Comparison of ENCODE assay signal across 1 cellular context in genomic region chr3:172129868-172130751, GRCh38.
TF ChIP-seq lines count a peak whose summit lies in the region.

No MANE protein-coding gene starts in this region.

TF ChIP-seq in K562, 482 proteins besides CTCF, POLR2A, EP300 and RAD21 (continued from another document and continues in another):
- peak; percentile 84 for TF ChIP-seq ATF4 (CRISPR knock-in tag; IDR thresholded peaks at IDR 0.05)
- TF ChIP-seq SFPQ (IDR thresholded peaks at IDR 0.05; ENCODE audit: low read depth, low read length), result no peak
- no peak for TF ChIP-seq HSF4 (CRISPR knock-in tag; IDR thresholded peaks at IDR 0.05; ENCODE audit: borderline replicate concordance)
- no peak for TF ChIP-seq RBM25 (IDR thresholded peaks at IDR 0.05; ENCODE audit: low read depth, low read length, severe bottlenecking)
- TF ChIP-seq IRF1 (CRISPR knock-in tag; IDR thresholded peaks at IDR 0.05; ENCODE audit: borderline replicate concordance), result no peak
- TF ChIP-seq ETV6 (IDR thresholded peaks at IDR 0.05; ENCODE audit: borderline replicate concordance in 1 of 2, low read depth in 2 of 2, low read length in 1 of 2), result no peak
- no peak for TF ChIP-seq ETV6 (CRISPR knock-in tag; IDR thresholded peaks at IDR 0.05; ENCODE audit: borderline replicate concordance)
- no peak for TF ChIP-seq ZNF133 (CRISPR knock-in tag; IDR thresholded peaks at IDR 0.05)
- no peak for TF ChIP-seq ZNF740 (CRISPR knock-in tag; IDR thresholded peaks at IDR 0.05)
- no peak for TF ChIP-seq ZNF740 (tag; IDR thresholded peaks at IDR 0.05)
- no peak for TF ChIP-seq FOXP1 (CRISPR knock-in tag; IDR thresholded peaks at IDR 0.05)
- TF ChIP-seq TSC22D4 (tag; IDR thresholded peaks at IDR 0.05), result no peak
- TF ChIP-seq E2F8 (IDR thresholded peaks at IDR 0.05; ENCODE audit: low read depth, partially characterized antibody), result peak; percentile 36
- no peak for TF ChIP-seq ZNF780A (CRISPR knock-in tag; IDR thresholded peaks at IDR 0.05)
- TF ChIP-seq TCF7 (IDR thresholded peaks at IDR 0.05; ENCODE audit: borderline replicate concordance), result peak; percentile 54; the same call in 1 of the 2 replicates
- no peak for TF ChIP-seq POLR2G (IDR thresholded peaks at IDR 0.05; ENCODE audit: low read depth, low read length)
- no peak for TF ChIP-seq SUPT5H (IDR thresholded peaks at IDR 0.05)
- no peak for TF ChIP-seq TAF15 (IDR thresholded peaks at IDR 0.05; ENCODE audit: low read depth, low read length)
- no peak for TF ChIP-seq CEBPZ (IDR thresholded peaks at IDR 0.05; ENCODE audit: borderline replicate concordance, low read depth, low read length)
- TF ChIP-seq TGIF2 (CRISPR knock-in tag; IDR thresholded peaks at IDR 0.05), result no peak
- TF ChIP-seq ZNF263 (CRISPR knock-in tag; IDR thresholded peaks at IDR 0.05; ENCODE audit: borderline replicate concordance), result no peak; the same call in 1 of the 2 replicates
- TF ChIP-seq BRD9 (IDR thresholded peaks at IDR 0.05; ENCODE audit: low read depth, partially characterized antibody), result no peak
- TF ChIP-seq BRF1 (IDR thresholded peaks at IDR 0.05; ENCODE audit: borderline replicate concordance, extremely low read depth, insufficient read length), result no peak
- no peak for TF ChIP-seq GTF2F1 (IDR thresholded peaks at IDR 0.05; ENCODE audit: low read depth, low read length)
- TF ChIP-seq HOXB6 (CRISPR knock-in tag; IDR thresholded peaks at IDR 0.05; ENCODE audit: borderline replicate concordance), result no peak
- no peak for TF ChIP-seq ZBTB7A (IDR thresholded peaks at IDR 0.05; ENCODE audit: borderline replicate concordance, control insufficient read depth, low read depth, low read length)
- TF ChIP-seq CBFA2T3 (IDR thresholded peaks at IDR 0.05), result peak; percentile 34
- no peak for TF ChIP-seq CAMTA2 (CRISPR knock-in tag; conservative IDR thresholded peaks at IDR 0.05)
- TF ChIP-seq CTBP1 (IDR thresholded peaks at IDR 0.05; ENCODE audit: borderline replicate concordance), result peak; percentile 39; the same call in 1 of the 2 replicates
- 0 out of 2 replicates have a peak, but pooled peaks have one; percentile 34 for TF ChIP-seq PML (IDR thresholded peaks at IDR 0.05; ENCODE audit: low read length)
- TF ChIP-seq STAT6 (CRISPR knock-in tag; IDR thresholded peaks at IDR 0.05), result no peak
- peak in 1 of 2 experiments; percentile 36; a peak in 1 of 4 replicates for TF ChIP-seq SRF (CRISPR knock-in tag; IDR thresholded peaks at IDR 0.05)
- no peak for TF ChIP-seq PATZ1 (CRISPR knock-in tag; IDR thresholded peaks at IDR 0.05; ENCODE audit: borderline replicate concordance)
- TF ChIP-seq ZNF77 (CRISPR knock-in tag; IDR thresholded peaks at IDR 0.05), result no peak
- no peak for TF ChIP-seq DNMT1 (IDR thresholded peaks at IDR 0.05)
- no peak for TF ChIP-seq RBM17 (IDR thresholded peaks at IDR 0.05; ENCODE audit: borderline replicate concordance, low read depth, low read length)
- no peak for TF ChIP-seq CHD4 (IDR thresholded peaks at IDR 0.05; ENCODE audit: insufficient read depth, insufficient replicate concordance, low read depth, low read length, poor library complexity, severe bottlenecking)
- no peak for TF ChIP-seq MAX (CRISPR knock-in tag; IDR thresholded peaks at IDR 0.05)
- TF ChIP-seq ETV5 (CRISPR knock-in tag; IDR thresholded peaks at IDR 0.05; ENCODE audit: low read depth), result 0 out of 2 replicates have a peak, but pooled peaks have one; percentile 42
- no peak for TF ChIP-seq NKRF (IDR thresholded peaks at IDR 0.05; ENCODE audit: borderline replicate concordance)
- TF ChIP-seq DACH1 (IDR thresholded peaks at IDR 0.05; ENCODE audit: partially characterized antibody), result no peak
